In genomic region chr2:43321446-43321845, GRCh38 we compare ENCODE assay signal across 24 cellular contexts.
"Had no signal": no experiment of that assay in that cellular context is flagged by ENCODE, and none has a peak within 500 bp of the region (broad histone marks: within the 10 kb centered on the region; RNA-seq: fewer than 3 reads in every experiment).

No MANE protein-coding gene starts in this region.

- H3K27me3 ChIP-seq: dorsolateral prefrontal cortex, esophagus muscularis mucosa, gastroesophageal sphincter, pancreas, stomach, transverse colon had no signal

- H3K9me3 ChIP-seq: esophagus muscularis mucosa, gastroesophageal sphincter, left ventricle myocardium inferior, lower lobe of right lung, pancreas, stomach, thoracic aorta, transverse colon had no signal

- H3K27me3 Mint-ChIP-seq: effector memory CD8-positive, alpha-beta T cell; memory B cell; natural killer cell treated with Interleukin-12 subunit alpha and Interleukin-12 subunit beta and Interleukin-15 and Interleukin-18, amount 100 ng/mL, for 72 hours; progenitor cell of endocrine pancreas had no signal

- H3K4me1 Mint-ChIP-seq: immature natural killer cell, memory B cell had no signal

- H3K4me3 ChIP-seq: coronary artery, dorsolateral prefrontal cortex, esophagus muscularis mucosa, gastroesophageal sphincter, left ventricle myocardium inferior, lower lobe of right lung, pancreas, stomach, thoracic aorta, transverse colon had no signal

- H3K36me3 Mint-ChIP-seq: natural killer cell treated with Interleukin-12 subunit alpha and Interleukin-12 subunit beta and Interleukin-15 and Interleukin-18, amount 100 ng/mL, for 72 hours had no signal

- H3K4me3 Mint-ChIP-seq: effector memory CD8-positive, alpha-beta T cell; immature natural killer cell; memory B cell; natural killer cell treated with Interleukin-12 subunit alpha and Interleukin-12 subunit beta and Interleukin-15 and Interleukin-18, amount 100 ng/mL, for 72 hours had no signal

- H3K36me3 ChIP-seq: pancreas, thoracic aorta, transverse colon had no signal

- H3K4me1 ChIP-seq: pancreas had no signal

- H3K27ac ChIP-seq: coronary artery, dorsolateral prefrontal cortex, epithelial cell of prostate, esophagus muscularis mucosa, gastroesophageal sphincter, left ventricle myocardium inferior, lower lobe of right lung, pancreas, stomach, thoracic aorta, transverse colon had no signal

- H3K27ac Mint-ChIP-seq: effector memory CD8-positive, alpha-beta T cell; immature natural killer cell; memory B cell; natural killer cell treated with Interleukin-12 subunit alpha and Interleukin-12 subunit beta and Interleukin-15 and Interleukin-18, amount 100 ng/mL, for 72 hours; progenitor cell of endocrine pancreas had no signal

- DNase-seq: effector memory CD8-positive, alpha-beta T cell; immature natural killer cell; kidney; left cardiac atrium; left ventricle myocardium inferior; lower lobe of right lung; midbrain; occipital lobe; pancreas; right cardiac atrium; small intestine; stimulated activated CD4-positive, alpha-beta T cell treated with anti-CD3 and anti-CD28 coated beads, Interleukin-12 subunit alpha, Interleukin-12 subunit beta, amount 100 ng/mL, for 4 hours; stimulated activated naive CD4-positive, alpha-beta T cell; stomach; transverse colon had no signal

- H3K9me3 Mint-ChIP-seq: effector memory CD8-positive, alpha-beta T cell; immature natural killer cell; memory B cell; natural killer cell treated with Interleukin-12 subunit alpha and Interleukin-12 subunit beta and Interleukin-15 and Interleukin-18, amount 100 ng/mL, for 72 hours had no signal
